ENCODE assay signal across 8 cellular contexts in the genomic region with DNA sequence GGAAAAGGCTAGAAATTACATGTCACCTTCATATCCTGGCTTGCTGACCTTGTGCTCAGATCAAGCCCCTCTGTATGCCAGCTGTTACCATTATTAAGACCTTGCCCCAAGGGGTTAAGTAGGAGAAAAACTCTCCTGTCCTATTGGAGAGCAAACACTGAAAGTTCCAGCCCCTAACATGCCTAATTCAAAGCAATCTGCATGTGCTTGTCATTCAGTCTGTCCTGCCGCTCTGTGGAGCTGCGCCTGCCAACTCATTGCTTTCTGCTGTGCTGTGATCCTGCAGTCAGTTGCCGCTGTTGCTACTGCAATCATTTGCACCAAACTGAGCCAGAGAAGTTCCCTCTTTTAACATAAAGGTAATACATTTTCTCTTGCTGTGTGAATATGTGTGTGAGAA.
DNase-seq lines count a peak whose midpoint lies in the region; ATAC-seq, FAIRE-seq and TF ChIP-seq lines count a peak whose summit lies in the region.

No MANE protein-coding gene starts in this region.

- H3K36me3 Mint-ChIP-seq in activated naive CD8-positive, alpha-beta T cell treated with anti-CD3 and anti-CD28 coated beads, Interleukin-2, amount 50 U/mL, for 24 hours (ENCODE audit: low read depth), result no peaks in the 10 kb centered on the region

- H3K4me1 Mint-ChIP-seq in activated naive CD8-positive, alpha-beta T cell treated with anti-CD3 and anti-CD28 coated beads, Interleukin-2, amount 50 U/mL, for 24 hours, result peaks cover 2% of the 10 kb centered on the region

- peaks cover 22% of the 10 kb centered on the region for H3K4me1 ChIP-seq in mucosa of stomach (ENCODE audit: control insufficient read depth, insufficient read depth, low read length)

- no peaks in the 10 kb centered on the region for H3K9me3 ChIP-seq in mucosa of stomach (ENCODE audit: control insufficient read depth, low read length)

- H3K4me3 ChIP-seq in mucosa of stomach (ENCODE audit: low read length), result peak overlapping the region; percentile 16

- no peak overlapping the region for H3K4me3 Mint-ChIP-seq in activated naive CD8-positive, alpha-beta T cell treated with anti-CD3 and anti-CD28 coated beads, Interleukin-2, amount 50 U/mL, for 24 hours

- no peak for ATAC-seq in HG02970 (IDR thresholded peaks at IDR 0.05; ENCODE audit: low FRiP score, unreplicated experiment)
- no peak for ATAC-seq in activated naive CD8-positive, alpha-beta T cell treated with anti-CD3 and anti-CD28 coated beads, Interleukin-2, amount 50 U/mL, for 24 hours

- no peak for TF ChIP-seq CTCF in D721Med (IDR thresholded peaks at IDR 0.05; ENCODE audit: insufficient read depth, missing control alignments)

- FAIRE-seq in D721Med (lab: Jason Lieb, UNC), result peak; percentile 98
- FAIRE-seq in GM19239 (lab: Jason Lieb, UNC), result no peak

- H3K9ac ChIP-seq in mucosa of stomach (ENCODE audit: low read length), result peak overlapping the region; percentile 60

- no peaks in the 10 kb centered on the region for H3K36me3 ChIP-seq in mucosa of stomach (ENCODE audit: control insufficient read depth, insufficient read depth, low read length)

- H3K9me3 Mint-ChIP-seq in activated naive CD8-positive, alpha-beta T cell treated with anti-CD3 and anti-CD28 coated beads, Interleukin-2, amount 50 U/mL, for 24 hours, result no peaks in the 10 kb centered on the region

- no peaks in the 10 kb centered on the region for H3K27me3 ChIP-seq in mucosa of stomach (ENCODE audit: control insufficient read depth, insufficient read depth, low read length)

- no peak for DNase-seq in D721Med (ENCODE audit: insufficient read length, low spot score)
- peak; percentile 97 for DNase-seq in NCI-H82 (lab: John Stamatoyannopoulos, UW)
- peak; percentile 65 for DNase-seq in fibroblast of peridontal ligament (ENCODE audit: extremely low read depth)
- DNase-seq in HT-29 (ENCODE audit: low spot score), result no peak
- DNase-seq in GM19239 (ENCODE audit: insufficient read length, low spot score), result no peak
- DNase-seq in activated naive CD8-positive, alpha-beta T cell treated with anti-CD3 and anti-CD28 coated beads, Interleukin-2, amount 50 U/mL, for 24 hours, result no peak

- no peak overlapping the region for H3K27ac Mint-ChIP-seq in activated naive CD8-positive, alpha-beta T cell treated with anti-CD3 and anti-CD28 coated beads, Interleukin-2, amount 50 U/mL, for 24 hours

- no peaks in the 10 kb centered on the region for H3K27me3 Mint-ChIP-seq in activated naive CD8-positive, alpha-beta T cell treated with anti-CD3 and anti-CD28 coated beads, Interleukin-2, amount 50 U/mL, for 24 hours

Comparison
In these comparisons a context has a peak if more than half of its experiments do, and no peak if none do; other contexts are left out.
1. DNase-seq: peak in NCI-H82 (single experiment) and fibroblast of peridontal ligament (single experiment); none in D721Med (single experiment), HT-29 (single experiment), GM19239 (single experiment) and activated naive CD8-positive, alpha-beta T cell treated with anti-CD3 and anti-CD28 coated beads, Interleukin-2, amount 50 U/mL, for 24 hours (single experiment).